ENCODE assay signal across 1 cellular context in the genomic region with DNA sequence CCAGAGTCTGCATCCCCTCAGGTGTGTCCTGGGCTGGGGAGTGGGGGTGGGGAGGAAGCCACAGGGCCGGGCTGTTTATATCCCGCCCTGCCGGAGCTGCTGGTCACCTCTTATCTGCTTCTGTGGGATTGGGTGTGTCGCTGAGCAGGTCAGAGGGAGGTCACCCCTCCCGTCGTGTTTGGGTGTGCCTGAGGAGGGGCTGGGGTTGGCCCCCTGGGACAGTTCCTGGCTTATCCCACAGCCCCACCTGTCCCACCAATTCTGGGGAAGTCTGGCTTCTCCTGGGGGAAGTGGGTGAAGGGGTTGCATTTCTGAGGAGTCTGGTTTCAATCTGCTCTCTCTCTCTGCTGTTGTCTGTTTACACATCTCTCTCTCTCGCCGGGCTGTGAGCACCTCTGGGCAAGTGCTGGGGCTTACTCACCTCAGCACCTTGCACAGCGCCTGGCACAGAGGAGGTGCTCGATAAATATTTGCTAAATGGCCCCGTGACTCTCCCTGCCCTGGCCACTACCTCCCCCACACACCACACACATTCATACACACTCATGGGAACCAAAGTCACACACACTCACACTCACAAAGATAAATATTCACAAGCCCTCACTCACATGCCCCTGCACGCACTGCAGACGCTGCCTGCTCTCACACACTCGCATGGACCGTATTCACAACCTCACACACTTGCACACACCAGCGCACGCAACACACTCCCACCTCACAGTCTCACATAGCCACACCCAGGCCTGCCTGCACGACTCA.
TF ChIP-seq lines count a peak whose summit lies in the region.

No MANE protein-coding gene starts in this region.

TF ChIP-seq in H1, 55 proteins besides CTCF, POLR2A, EP300 and RAD21:
- TF ChIP-seq SUZ12 (IDR thresholded peaks at IDR 0.05; ENCODE audit: low read length) (no peak), KDM4A (IDR thresholded peaks at IDR 0.05; ENCODE audit: low read depth, low read length, severe bottlenecking) (no peak), EGR1 (IDR thresholded peaks at IDR 0.05; ENCODE audit: borderline replicate concordance, low read depth, low read length) (no peak), CHD2 (IDR thresholded peaks at IDR 0.05; ENCODE audit: low read length) (no peak), SIX5 (IDR thresholded peaks at IDR 0.05; ENCODE audit: low read depth, low read length) (no peak)
